Comparison of ENCODE assay signal across 23 cellular contexts in genomic region chr6:85240787-85241186, GRCh38.
DNase-seq lines count a peak whose midpoint lies in the region; ATAC-seq, FAIRE-seq and TF ChIP-seq lines count a peak whose summit lies in the region.
"Had no signal": no experiment of that assay in that cellular context is flagged by ENCODE, and none has a peak within 500 bp of the region (broad histone marks: within the 10 kb centered on the region; RNA-seq: fewer than 3 reads in every experiment).

No MANE protein-coding gene starts in this region.

- no peak for DNase-seq in H54 (ENCODE audit: insufficient read length, low spot score)
- DNase-seq in endothelial cell of umbilical vein (ENCODE audit: low read depth, low spot score), result peak; percentile 56
- DNase-seq in kidney glomerular epithelial cell (lab: John Stamatoyannopoulos, UW), result peak; percentile 64
- no peak for DNase-seq in dermis blood vessel endothelial cell
- no peak for DNase-seq in posterior vena cava (ENCODE audit: low spot score)
- no peak for DNase-seq in sciatic nerve (ENCODE audit: low spot score)
- no peak for DNase-seq in tibial artery
- DNase-seq: DMS53; EL; GF-D8; IMR-90; NCI-H1105; NCI-H146; NCI-H2029 treated with DMSO at 0.1 percent for 48 hours; NCI-H226; NCI-H510A treated with DMSO at 0.1 percent for 48 hours; NCI-H748 treated with DMSO at 0.1 percent for 48 hours; NK-92 treated with Interleukin-12 subunit alpha and Interleukin-12 subunit beta, amount 100 ng/mL, for 24 hours had no signal

- H4K20me1 ChIP-seq in endothelial cell of umbilical vein (replicated peaks; ENCODE audit: control insufficient read depth, extremely low read depth, insufficient read depth, low read length), result no peaks in the 10 kb centered on the region

- no peaks in the 10 kb centered on the region for H3K36me3 ChIP-seq in endothelial cell of umbilical vein (ENCODE audit: control insufficient read depth in 2 of 2, extremely low read depth in 1 of 2, insufficient read depth in 2 of 2, low read length in 2 of 2)
- no peaks in the 10 kb centered on the region for H3K36me3 ChIP-seq in tibial artery
- H3K36me3 ChIP-seq: HAP-1 had no signal

- dilution Hi-C loops in endothelial cell of umbilical vein (cut with MboI; ENCODE audit: extremely low pct_ligation_motif_present, low sequenced_read_pairs), result no loop called here

- TF ChIP-seq POLR2A in H54 (IDR thresholded peaks at IDR 0.05; ENCODE audit: low read depth, low read length) (no peak), endothelial cell of umbilical vein (IDR thresholded peaks at IDR 0.05; ENCODE audit: low read depth, low read length) (no peak)

- H3K9me3 ChIP-seq in endothelial cell of umbilical vein (replicated peaks; ENCODE audit: control insufficient read depth, insufficient read depth, low read length) (no peaks in the 10 kb centered on the region), tibial artery (no peaks in the 10 kb centered on the region)
- H3K9me3 ChIP-seq: HAP-1 had no signal

- H3K4me3 ChIP-seq in endothelial cell of umbilical vein (replicated peaks in 1 of 3; ENCODE audit: insufficient read depth in 1 of 3, low read depth in 1 of 3, low read length in 3 of 3) (no peak overlapping the region), tibial artery (no peak overlapping the region)
- H3K4me3 ChIP-seq: HAP-1 had no signal

- BruUV-seq in endothelial cell of umbilical vein (replicated peaks; lab: Mats Ljungman, UMichigan), result no TSS peak

- H3K27me3 ChIP-seq in endothelial cell of umbilical vein (ENCODE audit: control insufficient read depth in 2 of 2, insufficient read depth in 2 of 2, low read length in 2 of 2) (peaks cover 2% of the 10 kb centered on the region in 2 experiments), tibial artery (no peaks in the 10 kb centered on the region)

- intact Hi-C loops in endothelial cell of umbilical vein (cut with micrococcal nuclease), result no loop called here
- intact Hi-C loops in posterior vena cava (cut with DNase I), result no loop called here
- intact Hi-C loops in sciatic nerve (cut with DNase I), result no loop called here
- intact Hi-C loops in tibial artery (cut with DNase I; ENCODE audit: low total_unique reads), result no loop called here

- H2AFZ ChIP-seq in endothelial cell of umbilical vein (ENCODE audit: low read depth, low read length), result no peak overlapping the region

- H3K4me2 ChIP-seq in endothelial cell of umbilical vein (ENCODE audit: insufficient read depth, low read length), result peak overlapping the region; percentile 18
- H3K4me2 ChIP-seq: KMS-11 had no signal

- H3K79me2 ChIP-seq in endothelial cell of umbilical vein (ENCODE audit: control insufficient read depth, insufficient read depth, low read length), result no peaks in the 10 kb centered on the region

- POLR2A ChIA-PET in endothelial cell of umbilical vein (lab: Charles Lee), result no interaction called here

- CTCF ChIA-PET in endothelial cell of umbilical vein (lab: Charles Lee), result interaction anchor here (1.2 kb wide), 1 partner anchor 82 kb away, joined by 6 read pairs; no protein-coding TSS in a partner anchor

- FAIRE-seq in H54 (lab: Jason Lieb, UNC) (peak; percentile 60), endothelial cell of umbilical vein (lab: Jason Lieb, UNC) (peak; percentile 64)
- FAIRE-seq: D721Med had no signal

- H3K9ac ChIP-seq in endothelial cell of umbilical vein (replicated peaks; ENCODE audit: extremely low read depth, insufficient read depth, low read length), result no peak overlapping the region
- H3K9ac ChIP-seq: KMS-11 had no signal

- ATAC-seq in sciatic nerve, result no peak
- ATAC-seq: SK-N-SH treated with all-trans-retinoic acid at 6 μM for 48 hours had no signal

- H3K27ac ChIP-seq in endothelial cell of umbilical vein (ENCODE audit: insufficient read depth, low read depth, low read length) (no peak overlapping the region), tibial artery (no peak overlapping the region)
- H3K27ac ChIP-seq: C4-2B, KMS-11 had no signal

- H3K4me1 ChIP-seq in endothelial cell of umbilical vein (ENCODE audit: control insufficient read depth, extremely low read depth, insufficient read depth, low read length) (peaks cover 7% of the 10 kb centered on the region), tibial artery (peaks cover 0 to 7% (median 0%) of the 10 kb centered on the region in 4 donors)
- H3K4me1 ChIP-seq: HAP-1 had no signal

- no peaks in the 10 kb centered on the region for H3K9me1 ChIP-seq in endothelial cell of umbilical vein (replicated peaks; ENCODE audit: control insufficient read depth, extremely low read depth, insufficient read depth, low read length)

- TF ChIP-seq CTCF in endothelial cell of umbilical vein (IDR thresholded peaks at IDR 0.05; ENCODE audit: extremely low read depth in 1 of 2, insufficient read depth in 1 of 2, low read depth in 1 of 2, low read length in 2 of 2), result no peak
- no peak for TF ChIP-seq CTCF in tibial artery (IDR thresholded peaks at IDR 0.05)

TF ChIP-seq in endothelial cell of umbilical vein, 7 proteins besides CTCF, POLR2A, EP300 and RAD21:
- no peak for TF ChIP-seq POLR2AphosphoS5 (IDR thresholded peaks at IDR 0.05; ENCODE audit: insufficient read depth, low read depth, low read length)
- TF ChIP-seq FOS (IDR thresholded peaks at IDR 0.05; ENCODE audit: borderline replicate concordance, insufficient read depth, low read length), result peak; percentile 55

Comparison
In these comparisons a context has a peak if more than half of its experiments do, and no peak if none do; other contexts are left out.
1. DNase-seq: peak in endothelial cell of umbilical vein (single experiment) and kidney glomerular epithelial cell (single experiment); none in H54 (single experiment), dermis blood vessel endothelial cell (single experiment), posterior vena cava (single experiment), sciatic nerve (single experiment) and tibial artery (0 of 2).